8 cellular contexts compared by ENCODE assay signal in the genomic region with DNA sequence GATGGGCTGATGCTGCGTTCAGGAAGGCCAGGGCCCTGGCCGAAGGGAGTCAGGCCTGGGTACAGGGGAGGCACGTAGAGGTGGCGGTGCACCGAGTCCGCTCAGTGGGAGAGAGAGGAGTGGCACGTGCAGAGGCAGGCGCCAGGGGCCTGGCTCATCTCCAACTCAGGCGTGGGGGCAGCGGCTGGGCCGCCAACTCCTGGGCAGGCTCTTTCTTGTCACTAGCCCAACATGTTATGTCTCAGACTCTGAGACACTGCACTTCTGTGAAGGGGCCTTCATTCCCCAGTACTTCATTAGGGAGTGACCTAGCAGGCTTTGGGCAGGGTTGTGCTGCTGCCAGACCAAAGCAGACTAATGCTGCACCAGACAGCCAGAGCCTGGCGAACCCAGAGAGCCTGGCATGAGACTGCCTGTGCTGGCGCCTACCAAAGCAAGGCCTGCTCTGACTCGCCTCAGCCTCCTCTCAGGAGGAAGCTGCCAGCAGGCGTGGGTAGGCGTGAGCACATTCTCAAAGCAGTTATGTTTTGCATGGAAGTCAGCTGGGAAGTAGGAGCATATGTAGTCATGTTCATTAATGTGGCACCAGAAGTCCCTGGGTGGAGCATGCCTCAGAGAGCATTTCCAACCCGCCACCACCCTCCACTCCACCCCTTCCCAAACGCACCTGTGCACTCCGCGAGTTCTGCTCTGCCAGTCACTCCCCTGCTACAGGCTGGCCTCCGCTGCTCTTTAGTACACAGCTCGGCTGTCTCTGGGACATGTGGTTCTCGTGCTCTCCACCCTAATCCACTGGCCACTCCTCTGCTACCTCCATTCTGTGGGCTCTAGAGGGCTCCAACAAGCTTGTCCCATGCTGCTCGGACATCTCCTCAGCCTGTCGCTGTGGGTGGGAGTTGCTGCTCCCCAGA. TPM values are rescaled to one million over a fixed set of nuclear protein-coding genes. Genes with fewer than 3 reads are reported as not detected.
DNase-seq lines count a peak whose midpoint lies in the region; ATAC-seq, FAIRE-seq and TF ChIP-seq lines count a peak whose summit lies in the region.

No MANE protein-coding gene starts in this region.

- H3K27ac Mint-ChIP-seq in activated T-helper 1 cell treated with anti-CD3 and anti-CD28 coated beads, Interleukin-12 subunit alpha, Interleukin-12 subunit beta, Interleukin-2, Interleukin-4 antibody, amounts not matched to agents 30 ng/mL and 10 ng/mL and 1 ng/mL, durations not matched to agents 14 hours and 24 hours and 36 hours, result no peak overlapping the region

- H3K4me2 ChIP-seq in K562 (ENCODE audit: insufficient read depth, low read length), result no peak overlapping the region

- no peak overlapping the region for H3K27ac ChIP-seq in K562 (ENCODE audit: extremely low read depth, low read depth, low read length)
- H3K27ac ChIP-seq in subcutaneous abdominal adipose tissue (ENCODE audit: low read depth, low read length), result peak overlapping the region; percentile 62

- peaks cover 13% of the 10 kb centered on the region for H3K36me3 Mint-ChIP-seq in activated T-helper 1 cell treated with anti-CD3 and anti-CD28 coated beads, Interleukin-12 subunit alpha, Interleukin-12 subunit beta, Interleukin-2, Interleukin-4 antibody, amounts not matched to agents 30 ng/mL and 10 ng/mL and 1 ng/mL, durations not matched to agents 14 hours and 24 hours and 36 hours (ENCODE audit: low read depth)

- H2AFZ ChIP-seq in K562 (ENCODE audit: low read depth, low read length), result no peak overlapping the region

- H4K20me1 ChIP-seq in K562 (replicated peaks; ENCODE audit: control insufficient read depth, insufficient read depth, low read length), result no peaks in the 10 kb centered on the region

- no peaks in the 10 kb centered on the region for H3K4me1 Mint-ChIP-seq in activated T-helper 1 cell treated with anti-CD3 and anti-CD28 coated beads, Interleukin-12 subunit alpha, Interleukin-12 subunit beta, Interleukin-2, Interleukin-4 antibody, amounts not matched to agents 30 ng/mL and 10 ng/mL and 1 ng/mL, durations not matched to agents 14 hours and 24 hours and 36 hours (ENCODE audit: low read depth)

- ATAC-seq in K562 (peak; percentile 52), GM21528 (IDR thresholded peaks at IDR 0.05; ENCODE audit: low FRiP score, unreplicated experiment) (no peak), GM19023 (IDR thresholded peaks at IDR 0.05; ENCODE audit: unreplicated experiment) (no peak)

- TF ChIP-seq RAD21 in K562 (CRISPR knock-in tag; conservative IDR thresholded peaks at IDR 0.05 in 1 of 2, IDR thresholded peaks at IDR 0.05 in 1 of 2), result no peak

- H3K36me3 ChIP-seq in MG63 (no peaks in the 10 kb centered on the region; the same call in 1 of the 2 replicates), K562 (ENCODE audit: control insufficient read depth, insufficient read depth, low read length) (peaks cover 13% of the 10 kb centered on the region; the same call in 2 of the 3 replicates), subcutaneous abdominal adipose tissue (ENCODE audit: control insufficient read depth in 5 of 5, insufficient read depth in 5 of 5, low read length in 5 of 5) (peaks cover 0 to 35% (median 16%) of the 10 kb centered on the region in 5 donors)

- POLR2A ChIA-PET in K562 (lab: Yijun Ruan, JAX), result interaction anchor here (0.6 kb wide), 2 partner anchors 20 to 65 kb away, joined by 3 read pairs; no protein-coding TSS in a partner anchor

- H3K4me3 ChIP-seq in MG63 (no peak overlapping the region), K562 (no peak overlapping the region), subcutaneous abdominal adipose tissue (ENCODE audit: low read depth in 1 of 5, low read length in 5 of 5) (peak overlapping the region in 1 of 5 donors; percentile 0)

- TF ChIP-seq POLR2A in K562 (conservative IDR thresholded peaks at IDR 0.05), result no peak

- TF ChIP-seq CTCF in K562 (IDR thresholded peaks at IDR 0.05 in 2 of 3, conservative IDR thresholded peaks at IDR 0.05 in 1 of 3; ENCODE audit: insufficient read depth in 2 of 3, low read depth in 1 of 3, low read length in 3 of 3), result no peak

- no peaks in the 10 kb centered on the region for H3K9me1 ChIP-seq in K562 (ENCODE audit: control insufficient read depth, insufficient read depth, low read length)

- CTCF ChIA-PET in K562 (lab: Yijun Ruan, JAX; ENCODE audit: low intra/inter-chr PET ratio), result no interaction called here

- no TSS peak for BruUV-seq in K562 (replicated peaks; lab: Mats Ljungman, UMichigan)

- no peaks in the 10 kb centered on the region for H3K9me3 Mint-ChIP-seq in activated T-helper 1 cell treated with anti-CD3 and anti-CD28 coated beads, Interleukin-12 subunit alpha, Interleukin-12 subunit beta, Interleukin-2, Interleukin-4 antibody, amounts not matched to agents 30 ng/mL and 10 ng/mL and 1 ng/mL, durations not matched to agents 14 hours and 24 hours and 36 hours

- H3K4me1 ChIP-seq in K562 (replicated peaks in 1 of 2; ENCODE audit: control insufficient read depth in 2 of 2, insufficient read depth in 2 of 2, low read length in 2 of 2) (peaks cover 2 to 27% of the 10 kb centered on the region in 2 experiments; a peak in 3 of 5 replicates), subcutaneous abdominal adipose tissue (ENCODE audit: control insufficient read depth in 5 of 5, insufficient read depth in 5 of 5, low read length in 5 of 5) (peaks cover 4 to 19% (median 15%) of the 10 kb centered on the region in 5 donors)

- no peaks in the 10 kb centered on the region for H3K27me3 ChIP-seq in MG63
- no peaks in the 10 kb centered on the region for H3K27me3 ChIP-seq in K562 (ENCODE audit: control insufficient read depth in 2 of 2, insufficient read depth in 2 of 2, low read length in 2 of 2)
- no peaks in the 10 kb centered on the region for H3K27me3 ChIP-seq in subcutaneous abdominal adipose tissue (ENCODE audit: control insufficient read depth in 5 of 5, insufficient read depth in 4 of 5, low read length in 5 of 5)

- intact Hi-C loops in K562 (cut with micrococcal nuclease), result no loop called here
- intact Hi-C loops in activated T-helper 1 cell treated with anti-CD3 and anti-CD28 coated beads, Interleukin-12 subunit alpha, Interleukin-12 subunit beta, Interleukin-2, Interleukin-4 antibody, amounts not matched to agents 30 ng/mL and 10 ng/mL and 1 ng/mL, durations not matched to agents 14 hours and 24 hours and 36 hours (cut with micrococcal nuclease), result no loop called here

- in situ Hi-C loops in K562 (cut with MboI), result no loop called here

- H3K4me3 Mint-ChIP-seq in activated T-helper 1 cell treated with anti-CD3 and anti-CD28 coated beads, Interleukin-12 subunit alpha, Interleukin-12 subunit beta, Interleukin-2, Interleukin-4 antibody, amounts not matched to agents 30 ng/mL and 10 ng/mL and 1 ng/mL, durations not matched to agents 14 hours and 24 hours and 36 hours, result no peak overlapping the region

- WGBS in K562 (ENCODE audit: insufficient coverage, low coverage, missing lambda C conversion rate), result 74% methylated on average over 17 of the region's 25 CpGs

- no peaks in the 10 kb centered on the region for H3K79me2 ChIP-seq in K562 (ENCODE audit: control insufficient read depth, insufficient read depth, low read length)

- H3K9ac ChIP-seq in K562 (ENCODE audit: insufficient read depth in 1 of 2, low read depth in 2 of 2, low read length in 2 of 2) (no peak overlapping the region), subcutaneous abdominal adipose tissue (ENCODE audit: low read length in 5 of 5) (peak overlapping the region in 1 of 5 donors; percentile 52)

- TF ChIP-seq EP300 in K562 (IDR thresholded peaks at IDR 0.05; ENCODE audit: low read length), result no peak

- DNase-seq in AG08395 (ENCODE audit: low spot score) (peak; percentile 93), MG63 (peak; percentile 97), K562 (ENCODE audit: extremely low read depth in 1 of 4, low spot score in 3 of 4) (no peak), kidney glomerular epithelial cell (lab: John Stamatoyannopoulos, UW) (peak; percentile 45)
- no peak for DNase-seq in activated T-helper 1 cell treated with anti-CD3 and anti-CD28 coated beads, Interleukin-12 subunit alpha, Interleukin-12 subunit beta, Interleukin-2, Interleukin-4 antibody, amounts not matched to agents 30 ng/mL and 10 ng/mL and 1 ng/mL, durations not matched to agents 14 hours and 24 hours and 36 hours (ENCODE audit: low spot score)

- no peak for FAIRE-seq in K562 (lab: Jason Lieb, UNC)

- no peaks in the 10 kb centered on the region for H3K27me3 Mint-ChIP-seq in activated T-helper 1 cell treated with anti-CD3 and anti-CD28 coated beads, Interleukin-12 subunit alpha, Interleukin-12 subunit beta, Interleukin-2, Interleukin-4 antibody, amounts not matched to agents 30 ng/mL and 10 ng/mL and 1 ng/mL, durations not matched to agents 14 hours and 24 hours and 36 hours (ENCODE audit: insufficient read depth)

- no peaks in the 10 kb centered on the region for H3K9me3 ChIP-seq in MG63
- no peaks in the 10 kb centered on the region for H3K9me3 ChIP-seq in K562 (replicated peaks; ENCODE audit: control insufficient read depth, insufficient read depth, low read depth, low read length)
- no peaks in the 10 kb centered on the region for H3K9me3 ChIP-seq in subcutaneous abdominal adipose tissue (ENCODE audit: control insufficient read depth in 5 of 5, low read length in 5 of 5)

RNA-seq across cellular contexts. Expression of a gene that starts 9.7 kb away (rescaled TPM):
- 34.9 and 45.2 TPM in 2 replicates for total RNA-seq in MG63 (2014; rRNA removed; shearing (Covaris generic); ENCODE audit: low replicate concordance)
- total RNA-seq in K562 (2011; cell fraction: chromatin; rRNA removed; ENCODE audit: low replicate concordance), result 63.0 and 253 TPM in 2 replicates
- total RNA-seq in K562 (2011; cell fraction: nucleolus; rRNA removed), result 300 and 318 TPM in 2 replicates
- 108 and 141 TPM in 2 replicates for total RNA-seq in K562 (2011; cell fraction: nucleoplasm; rRNA removed)
- total RNA-seq in K562 (2014; rRNA removed) (692 and 778 TPM in 2 replicates), K562 (2014; rRNA removed; fragmentation: Illumina TruSeq; extraction: Trizol) (90.5 and 91.6 TPM in 2 replicates), K562 (2015; rRNA removed; fragmentation: Illumina TruSeq; extraction: Trizol) (177 and 191 TPM in 2 replicates), K562 (2021) (558 and 570 TPM in 2 replicates)
- polyA plus RNA-seq in K562 (2011; rRNA removed) (132 and 348 TPM in 2 replicates), K562 (2014; fragmentation: Illumina TruSeq; extraction: Trizol) (115 and 390 TPM in 2 replicates), K562 (2014; fragmentation: Nextera tagmentation; extraction: Ambion mirVana) (10 to 100 TPM; 23.9 to 44.5 TPM), K562 (2014; rRNA removed) (564 and 637 TPM in 2 replicates)
- polyA plus RNA-seq in K562 (2011; cell fraction: cytosol; rRNA removed), result 261 and 599 TPM in 2 replicates
- 742 and 1,022 TPM in 2 replicates for polyA plus RNA-seq in K562 (2011; cell fraction: nucleus; rRNA removed)
- polyA plus RNA-seq in K562 (2012), result 375 and 553 TPM in 2 replicates
- polyA minus RNA-seq in K562 (2011; rRNA and poly(A)+ RNA removed), result 34.8 and 43.6 TPM in 2 replicates
- polyA minus RNA-seq in K562 (2011; cell fraction: cytosol; rRNA and poly(A)+ RNA removed), result 164 and 287 TPM in 2 replicates
- polyA minus RNA-seq in K562 (2011; cell fraction: nucleus; rRNA and poly(A)+ RNA removed), result 93.2 and 131 TPM in 2 replicates
- total RNA-seq in activated T-helper 1 cell treated with anti-CD3 and anti-CD28 coated beads, Interleukin-12 subunit alpha, Interleukin-12 subunit beta, Interleukin-2, Interleukin-4 antibody, amounts not matched to agents 30 ng/mL and 10 ng/mL and 1 ng/mL, durations not matched to agents 14 hours and 24 hours and 36 hours, result 13.7 and 16.0 TPM in 2 replicates

RNA-seq across cellular contexts. Expression of a gene that starts 16.0 kb away (rescaled TPM):
- 29.0 and 43.2 TPM in 2 replicates for total RNA-seq in MG63 (2014; rRNA removed; shearing (Covaris generic); ENCODE audit: low replicate concordance)
- 5.1 and 21.8 TPM in 2 replicates for total RNA-seq in K562 (2011; cell fraction: chromatin; rRNA removed; ENCODE audit: low replicate concordance)
- 24.5 and 24.8 TPM in 2 replicates for total RNA-seq in K562 (2011; cell fraction: nucleolus; rRNA removed)
- 9.7 and 11.4 TPM in 2 replicates for total RNA-seq in K562 (2011; cell fraction: nucleoplasm; rRNA removed)
- total RNA-seq in K562 (2014; rRNA removed), result 24.8 and 29.5 TPM in 2 replicates
- total RNA-seq in K562 (2014; rRNA removed; fragmentation: Illumina TruSeq; extraction: Trizol), result 1.5 and 2.9 TPM in 2 replicates
- 12.3 and 12.4 TPM in 2 replicates for total RNA-seq in K562 (2015; rRNA removed; fragmentation: Illumina TruSeq; extraction: Trizol)
- 20.4 and 21.0 TPM in 2 replicates for total RNA-seq in K562 (2021)
- 5.1 and 6.6 TPM in 2 replicates for polyA plus RNA-seq in K562 (2011; rRNA removed)
- 7.6 and 28.9 TPM in 2 replicates for polyA plus RNA-seq in K562 (2011; cell fraction: cytosol; rRNA removed)
- polyA plus RNA-seq in K562 (2011; cell fraction: nucleus; rRNA removed), result 15.5 and 27.8 TPM in 2 replicates
- polyA plus RNA-seq in K562 (2012), result 7.5 and 13.1 TPM in 2 replicates
- polyA plus RNA-seq in K562 (2014; fragmentation: Illumina TruSeq; extraction: Trizol), result 3.2 and 10.1 TPM in 2 replicates
- under 1 TPM; 0.10 to 0.50 TPM for polyA plus RNA-seq in K562 (2014; fragmentation: Nextera tagmentation; extraction: Ambion mirVana)
- polyA plus RNA-seq in K562 (2014; rRNA removed), result 18.1 and 22.4 TPM in 2 replicates
- polyA minus RNA-seq in K562 (2011; rRNA and poly(A)+ RNA removed), result 1.4 and 2.6 TPM in 2 replicates
- 5.0 and 6.5 TPM in 2 replicates for polyA minus RNA-seq in K562 (2011; cell fraction: cytosol; rRNA and poly(A)+ RNA removed)
- 13.2 and 14.3 TPM in 2 replicates for polyA minus RNA-seq in K562 (2011; cell fraction: nucleus; rRNA and poly(A)+ RNA removed)
- 23.4 and 23.7 TPM in 2 replicates for total RNA-seq in activated T-helper 1 cell treated with anti-CD3 and anti-CD28 coated beads, Interleukin-12 subunit alpha, Interleukin-12 subunit beta, Interleukin-2, Interleukin-4 antibody, amounts not matched to agents 30 ng/mL and 10 ng/mL and 1 ng/mL, durations not matched to agents 14 hours and 24 hours and 36 hours

RNA-seq across cellular contexts. Expression of a gene that starts 49.5 kb away (rescaled TPM):
- 5.4 and 8.2 TPM in 2 replicates for total RNA-seq in MG63 (2014; rRNA removed; shearing (Covaris generic); ENCODE audit: low replicate concordance)
- 7.5 and 18.1 TPM in 2 replicates for total RNA-seq in K562 (2011; cell fraction: chromatin; rRNA removed; ENCODE audit: low replicate concordance)
- 5.4 and 6.3 TPM in 2 replicates for total RNA-seq in K562 (2011; cell fraction: nucleolus; rRNA removed)
- total RNA-seq in K562 (2011; cell fraction: nucleoplasm; rRNA removed), result 9.8 and 13.9 TPM in 2 replicates
- 11.1 and 15.1 TPM in 2 replicates for total RNA-seq in K562 (2014; rRNA removed)
- total RNA-seq in K562 (2014; rRNA removed; fragmentation: Illumina TruSeq; extraction: Trizol), result 21.4 and 22.6 TPM in 2 replicates
- total RNA-seq in K562 (2015; rRNA removed; fragmentation: Illumina TruSeq; extraction: Trizol), result 18.0 and 19.5 TPM in 2 replicates
- total RNA-seq in K562 (2021), result 16.9 and 17.5 TPM in 2 replicates
- 7.6 and 7.9 TPM in 2 replicates for polyA plus RNA-seq in K562 (2011; rRNA removed)
- polyA plus RNA-seq in K562 (2011; cell fraction: cytosol; rRNA removed), result 3.5 and 6.5 TPM in 2 replicates
- 5.0 and 5.8 TPM in 2 replicates for polyA plus RNA-seq in K562 (2011; cell fraction: nucleus; rRNA removed)
- polyA plus RNA-seq in K562 (2012), result 8.6 and 12.2 TPM in 2 replicates
- polyA plus RNA-seq in K562 (2014; fragmentation: Illumina TruSeq; extraction: Trizol), result 17.2 and 20.6 TPM in 2 replicates
- polyA plus RNA-seq in K562 (2014; fragmentation: Nextera tagmentation; extraction: Ambion mirVana), result 10 to 100 TPM in 1 of 2 experiments, 1 to 10 TPM in 1; 9.1 to 13.2 TPM
- 9.9 and 11.2 TPM in 2 replicates for polyA plus RNA-seq in K562 (2014; rRNA removed)
- polyA minus RNA-seq in K562 (2011; rRNA and poly(A)+ RNA removed), result 12.3 and 14.5 TPM in 2 replicates
- polyA minus RNA-seq in K562 (2011; cell fraction: cytosol; rRNA and poly(A)+ RNA removed), result 10.3 and 10.5 TPM in 2 replicates
- polyA minus RNA-seq in K562 (2011; cell fraction: nucleus; rRNA and poly(A)+ RNA removed), result 4.0 and 7.8 TPM in 2 replicates
- 33.8 and 34.1 TPM in 2 replicates for total RNA-seq in activated T-helper 1 cell treated with anti-CD3 and anti-CD28 coated beads, Interleukin-12 subunit alpha, Interleukin-12 subunit beta, Interleukin-2, Interleukin-4 antibody, amounts not matched to agents 30 ng/mL and 10 ng/mL and 1 ng/mL, durations not matched to agents 14 hours and 24 hours and 36 hours

RNA-seq across cellular contexts. Expression of a gene that starts 49.8 kb away (rescaled TPM):
- total RNA-seq in MG63 (2014; rRNA removed; shearing (Covaris generic); ENCODE audit: low replicate concordance), result 18.4 and 38.9 TPM in 2 replicates
- total RNA-seq in K562 (2011; cell fraction: chromatin; rRNA removed; ENCODE audit: low replicate concordance), result 34.1 and 36.6 TPM in 2 replicates
- 16.8 and 18.7 TPM in 2 replicates for total RNA-seq in K562 (2011; cell fraction: nucleolus; rRNA removed)
- 27.0 and 28.2 TPM in 2 replicates for total RNA-seq in K562 (2011; cell fraction: nucleoplasm; rRNA removed)
- total RNA-seq in K562 (2014; rRNA removed) (25.2 and 25.6 TPM in 2 replicates), K562 (2014; rRNA removed; fragmentation: Illumina TruSeq; extraction: Trizol) (25.7 and 27.3 TPM in 2 replicates), K562 (2015; rRNA removed; fragmentation: Illumina TruSeq; extraction: Trizol) (27.0 and 28.5 TPM in 2 replicates), K562 (2021) (34.6 and 35.5 TPM in 2 replicates)
- polyA plus RNA-seq in K562 (2011; rRNA removed) (13.0 and 19.1 TPM in 2 replicates), K562 (2014; fragmentation: Illumina TruSeq; extraction: Trizol) (24.8 and 27.3 TPM in 2 replicates), K562 (2014; fragmentation: Nextera tagmentation; extraction: Ambion mirVana) (10 to 100 TPM in 1 of 2 experiments, 1 to 10 TPM in 1; 5.0 to 11.8 TPM), K562 (2014; rRNA removed) (33.5 and 35.3 TPM in 2 replicates)
- polyA plus RNA-seq in K562 (2011; cell fraction: cytosol; rRNA removed), result 5.5 and 7.4 TPM in 2 replicates
- polyA plus RNA-seq in K562 (2011; cell fraction: nucleus; rRNA removed), result 6.3 and 6.5 TPM in 2 replicates
- polyA plus RNA-seq in K562 (2012), result 35.5 TPM in 2 replicates
- polyA minus RNA-seq in K562 (2011; rRNA and poly(A)+ RNA removed), result 4.3 and 7.4 TPM in 2 replicates
- polyA minus RNA-seq in K562 (2011; cell fraction: cytosol; rRNA and poly(A)+ RNA removed), result 5.2 and 7.9 TPM in 2 replicates
- polyA minus RNA-seq in K562 (2011; cell fraction: nucleus; rRNA and poly(A)+ RNA removed), result 5.8 and 9.2 TPM in 2 replicates
- total RNA-seq in activated T-helper 1 cell treated with anti-CD3 and anti-CD28 coated beads, Interleukin-12 subunit alpha, Interleukin-12 subunit beta, Interleukin-2, Interleukin-4 antibody, amounts not matched to agents 30 ng/mL and 10 ng/mL and 1 ng/mL, durations not matched to agents 14 hours and 24 hours and 36 hours, result 37.2 and 39.7 TPM in 2 replicates

Comparison
In these comparisons a context has a peak if more than half of its experiments do, and no peak if none do; other contexts are left out.
1. DNase-seq: peak in AG08395 (single experiment), MG63 (single experiment) and kidney glomerular epithelial cell (single experiment); none in K562 (0 of 4) and activated T-helper 1 cell treated with anti-CD3 and anti-CD28 coated beads, Interleukin-12 subunit alpha, Interleukin-12 subunit beta, Interleukin-2, Interleukin-4 antibody, amounts not matched to agents 30 ng/mL and 10 ng/mL and 1 ng/mL, durations not matched to agents 14 hours and 24 hours and 36 hours (single experiment).